Comparison of ENCODE assay signal across 34 cellular contexts in genomic region chrX:137969191-137969590, GRCh38.
"Had no signal": no experiment of that assay in that cellular context is flagged by ENCODE, and none has a peak within 500 bp of the region (broad histone marks: within the 10 kb centered on the region; RNA-seq: fewer than 3 reads in every experiment).

No MANE protein-coding gene starts in this region.

- H3K4me3 ChIP-seq: MG63 had no signal

- H3K9me3 ChIP-seq: MG63 had no signal

- H3K27me3 ChIP-seq: MG63 had no signal

- H3K36me3 ChIP-seq: MG63 had no signal

- DNase-seq: Karpas-422, Kasumi-1, MG63, MM.1S, MV-4-11, NCI-H1048, NCI-H1092, NCI-H1092 treated with DMSO at 0.1 percent for 48 hours, NCI-H1105, NCI-H1105 treated with DMSO at 0.1 percent for 48 hours, NCI-H1417, NCI-H1417 treated with DMSO at 0.1 percent for 48 hours, NCI-H1436, NCI-H1436 treated with DMSO at 0.1 percent for 48 hours, NCI-H146, NCI-H1694, NCI-H1694 treated with DMSO at 0.1 percent for 48 hours, NCI-H187, NCI-H187 treated with DMSO at 0.1 percent for 48 hours, NCI-H1930, NCI-H2029, NCI-H2029 treated with DMSO at 0.1 percent for 48 hours, NCI-H2081, NCI-H2081 treated with DMSO at 0.1 percent for 48 hours, NCI-H2107, NCI-H2171, NCI-H2171 treated with DMSO at 0.1 percent for 48 hours, NCI-H2227 treated with DMSO at 0.1 percent for 48 hours, NCI-H226, NCI-H345, NCI-H446, NCI-H446 treated with DMSO at 0.1 percent for 48 hours, NCI-H510A, NCI-H510A treated with DMSO at 0.1 percent for 48 hours had no signal
